ENCODE assay signal across 10 cellular contexts in the genomic region with DNA sequence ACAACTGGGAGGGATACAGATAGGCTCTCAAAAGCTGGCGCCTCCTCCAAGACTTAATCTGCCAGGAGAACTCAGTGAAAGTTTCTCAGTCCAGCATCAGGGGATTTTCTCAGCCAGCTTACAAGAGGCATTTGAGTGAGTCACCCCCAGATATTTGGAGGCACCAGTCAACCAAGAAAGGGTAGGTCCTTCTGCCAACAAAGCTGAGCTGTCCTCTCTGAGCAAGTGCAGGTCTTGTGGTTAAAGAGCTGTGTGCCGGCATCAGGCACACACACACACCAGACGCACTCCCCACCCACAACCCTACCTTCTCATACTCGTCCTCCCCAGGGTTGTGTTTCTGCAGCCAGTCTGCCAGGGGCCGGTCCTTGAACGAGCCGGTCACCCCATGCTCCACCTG. TPM values are rescaled to one million over a fixed set of nuclear protein-coding genes. Genes with fewer than 3 reads are reported as not detected.
DNase-seq lines count a peak whose midpoint lies in the region; FAIRE-seq and TF ChIP-seq lines count a peak whose summit lies in the region.
"Had no signal": no experiment of that assay in that cellular context is flagged by ENCODE, and none has a peak within 500 bp of the region (broad histone marks: within the 10 kb centered on the region; RNA-seq: fewer than 3 reads in every experiment).

No MANE protein-coding gene starts in this region.

- no peaks in the 10 kb centered on the region for H3K27me3 Mint-ChIP-seq in activated naive CD4-positive, alpha-beta T cell treated with anti-CD3 and anti-CD28 coated beads for 36 hours (ENCODE audit: low read depth)
- H3K27me3 Mint-ChIP-seq in activated naive CD4-positive, alpha-beta T cell treated with anti-CD3 and anti-CD28 coated beads, Interleukin-2, amount 10 ng/mL, durations not matched to agents 7 days and 5 days: no peaks in the 10 kb centered on the region
- H3K27me3 Mint-ChIP-seq in activated T-helper 1 cell treated with anti-CD3 and anti-CD28 coated beads, Interleukin-12 subunit alpha, Interleukin-12 subunit beta, Interleukin-2, Interleukin-4 antibody, amounts not matched to agents 30 ng/mL and 10 ng/mL and 1 ng/mL, durations not matched to agents 14 hours and 24 hours and 36 hours (ENCODE audit: insufficient read depth): no peaks in the 10 kb centered on the region
- H3K27me3 Mint-ChIP-seq in Caco-2 (ENCODE audit: insufficient read depth, unreplicated experiment) (no peaks in the 10 kb centered on the region), H9 (ENCODE audit: low read depth) (no peaks in the 10 kb centered on the region)

- H3K9me3 ChIP-seq in thymus (ENCODE audit: control insufficient read depth) (no peaks in the 10 kb centered on the region), Caco-2 (no peaks in the 10 kb centered on the region), H9 (ENCODE audit: control insufficient read depth, low read depth, low read length) (no peaks in the 10 kb centered on the region)

- no peak overlapping the region for H4K91ac ChIP-seq in H9 (ENCODE audit: insufficient read length, low read depth, low read length)

- peaks cover 81% of the 10 kb centered on the region for H3K36me3 ChIP-seq in thymus (ENCODE audit: control insufficient read depth, insufficient read depth)
- peaks cover 3% of the 10 kb centered on the region for H3K36me3 ChIP-seq in Caco-2 (ENCODE audit: control insufficient read depth, insufficient read depth, low read length)

- no peak overlapping the region for H4K5ac ChIP-seq in H9 (ENCODE audit: insufficient read length, low read depth, low read length)

- H3K14ac ChIP-seq in H9 (ENCODE audit: insufficient read depth, low read length): no peak overlapping the region; the same call in 1 of the 2 replicates

- no peak overlapping the region for H4K8ac ChIP-seq in H9 (replicated peaks; ENCODE audit: insufficient read length, low read depth, low read length)

- peaks cover 2% of the 10 kb centered on the region for H4K20me1 ChIP-seq in H9 (ENCODE audit: control insufficient read depth, insufficient read depth, insufficient read length)

- H2BK5ac ChIP-seq in H9 (ENCODE audit: insufficient read length, low read length): no peak overlapping the region

- peaks cover 42% of the 10 kb centered on the region for H3K36me3 Mint-ChIP-seq in activated naive CD4-positive, alpha-beta T cell treated with anti-CD3 and anti-CD28 coated beads for 36 hours (ENCODE audit: low read depth)
- peaks cover 56% of the 10 kb centered on the region for H3K36me3 Mint-ChIP-seq in activated naive CD4-positive, alpha-beta T cell treated with anti-CD3 and anti-CD28 coated beads, Interleukin-2, amount 10 ng/mL, durations not matched to agents 7 days and 5 days
- H3K36me3 Mint-ChIP-seq in activated T-helper 1 cell treated with anti-CD3 and anti-CD28 coated beads, Interleukin-12 subunit alpha, Interleukin-12 subunit beta, Interleukin-2, Interleukin-4 antibody, amounts not matched to agents 30 ng/mL and 10 ng/mL and 1 ng/mL, durations not matched to agents 14 hours and 24 hours and 36 hours (ENCODE audit: low read depth): peaks cover 51% of the 10 kb centered on the region
- peaks cover 37% of the 10 kb centered on the region for H3K36me3 Mint-ChIP-seq in Caco-2 (ENCODE audit: insufficient read depth, unreplicated experiment)
- H3K36me3 Mint-ChIP-seq in H9 (ENCODE audit: insufficient read depth in 1 of 3, low read depth in 3 of 3): peaks cover 8 to 30% (median 24%) of the 10 kb centered on the region in 3 experiments; a peak in 5 of 7 replicates

- H3K4me1 ChIP-seq in thymus (ENCODE audit: control insufficient read depth, insufficient read depth, low read length) (no peaks in the 10 kb centered on the region), Caco-2 (no peaks in the 10 kb centered on the region), H9 (ENCODE audit: insufficient read depth, low read length) (no peaks in the 10 kb centered on the region)

- no peak overlapping the region for H2BK120ac ChIP-seq in H9 (ENCODE audit: low read depth, low read length, poor library complexity, severe bottlenecking)

- WGBS in thymus: 95% methylated on average over 7 of the region's 7 CpGs
- no CpG with 5 or more reads among the region's 7 CpGs for WGBS in H9 (ENCODE audit: extremely low coverage, insufficient read length, low lambda C conversion rate)

- H3K27ac Mint-ChIP-seq in activated naive CD4-positive, alpha-beta T cell treated with anti-CD3 and anti-CD28 coated beads for 36 hours: peak overlapping the region; percentile 84
- H3K27ac Mint-ChIP-seq in activated naive CD4-positive, alpha-beta T cell treated with anti-CD3 and anti-CD28 coated beads, Interleukin-2, amount 10 ng/mL, durations not matched to agents 7 days and 5 days: no peak overlapping the region
- peak overlapping the region; percentile 21 for H3K27ac Mint-ChIP-seq in activated T-helper 1 cell treated with anti-CD3 and anti-CD28 coated beads, Interleukin-12 subunit alpha, Interleukin-12 subunit beta, Interleukin-2, Interleukin-4 antibody, amounts not matched to agents 30 ng/mL and 10 ng/mL and 1 ng/mL, durations not matched to agents 14 hours and 24 hours and 36 hours
- H3K27ac Mint-ChIP-seq in Caco-2 (ENCODE audit: unreplicated experiment): no peak overlapping the region
- H3K27ac Mint-ChIP-seq in H9: no peak overlapping the region

- intact Hi-C loops in activated naive CD4-positive, alpha-beta T cell treated with anti-CD3 and anti-CD28 coated beads for 36 hours (cut with micrococcal nuclease): no loop called here
- intact Hi-C loops in activated T-helper 1 cell treated with anti-CD3 and anti-CD28 coated beads, Interleukin-12 subunit alpha, Interleukin-12 subunit beta, Interleukin-2, Interleukin-4 antibody, amounts not matched to agents 30 ng/mL and 10 ng/mL and 1 ng/mL, durations not matched to agents 14 hours and 24 hours and 36 hours (cut with micrococcal nuclease): no loop called here
- intact Hi-C loops in Caco-2 (cut with micrococcal nuclease; ENCODE audit: unreplicated experiment): no loop called here

- no peak overlapping the region for H3K23ac ChIP-seq in H9 (ENCODE audit: insufficient read length, low read depth, low read length)

- no peaks in the 10 kb centered on the region for H3K23me2 ChIP-seq in H9 (ENCODE audit: insufficient read length, low read depth, low read length, poor library complexity, severe bottlenecking)

- H3K27ac ChIP-seq in thymus (ENCODE audit: low read depth) (peak overlapping the region; percentile 46), H9 (ENCODE audit: insufficient read length, low read depth, low read length) (no peak overlapping the region)

- DNase-seq in activated naive CD4-positive, alpha-beta T cell treated with anti-CD3 and anti-CD28 coated beads for 36 hours: peak; percentile 58
- DNase-seq in activated naive CD4-positive, alpha-beta T cell treated with anti-CD3 and anti-CD28 coated beads, Interleukin-2, amount 10 ng/mL, durations not matched to agents 7 days and 5 days: no peak
- no peak for DNase-seq in activated T-helper 1 cell treated with anti-CD3 and anti-CD28 coated beads, Interleukin-12 subunit alpha, Interleukin-12 subunit beta, Interleukin-2, Interleukin-4 antibody, amounts not matched to agents 30 ng/mL and 10 ng/mL and 1 ng/mL, durations not matched to agents 14 hours and 24 hours and 36 hours (ENCODE audit: low spot score)
- DNase-seq in hepatic stellate cell (ENCODE audit: low spot score) (peak; percentile 93), Caco-2 (no peak), H9 (no peak), GM19239 (ENCODE audit: insufficient read length, low spot score) (no peak)
- DNase-seq: activated CD4-positive, alpha-beta T cell treated with anti-CD3 and anti-CD28 coated beads for 1 hour; NCI-H1694 had no signal

- peaks cover 20% of the 10 kb centered on the region for H3K4me1 Mint-ChIP-seq in activated naive CD4-positive, alpha-beta T cell treated with anti-CD3 and anti-CD28 coated beads for 36 hours (ENCODE audit: low read depth)
- peaks cover under 1% of the 10 kb centered on the region for H3K4me1 Mint-ChIP-seq in activated naive CD4-positive, alpha-beta T cell treated with anti-CD3 and anti-CD28 coated beads, Interleukin-2, amount 10 ng/mL, durations not matched to agents 7 days and 5 days
- peaks cover 7% of the 10 kb centered on the region for H3K4me1 Mint-ChIP-seq in activated T-helper 1 cell treated with anti-CD3 and anti-CD28 coated beads, Interleukin-12 subunit alpha, Interleukin-12 subunit beta, Interleukin-2, Interleukin-4 antibody, amounts not matched to agents 30 ng/mL and 10 ng/mL and 1 ng/mL, durations not matched to agents 14 hours and 24 hours and 36 hours (ENCODE audit: low read depth)
- H3K4me1 Mint-ChIP-seq in Caco-2 (ENCODE audit: low read depth, unreplicated experiment) (no peaks in the 10 kb centered on the region), H9 (no peaks in the 10 kb centered on the region)

- no peak overlapping the region for H2BK15ac ChIP-seq in H9 (ENCODE audit: low read depth, low read length)

- CTCF ChIA-PET in activated naive CD4-positive, alpha-beta T cell treated with anti-CD3 and anti-CD28 coated beads for 36 hours (lab: Charles Lee): interaction anchor here (0.8 to 28.3 kb wide), 7 partner anchors 8 to 369 kb away, joined by 3 to 859 read pairs (median 4); a partner anchor contains a TSS
- CTCF ChIA-PET in activated naive CD4-positive, alpha-beta T cell treated with anti-CD3 and anti-CD28 coated beads, Interleukin-2, amount 10 ng/mL, durations not matched to agents 7 days and 5 days (lab: Charles Lee): interaction anchor here (0.9 to 7.9 kb wide), 5 partner anchors 8 to 368 kb away, joined by 3 to 70 read pairs (median 10); no protein-coding TSS in a partner anchor
- CTCF ChIA-PET in Caco-2 (lab: Charles Lee): no interaction called here

- H3K9me3 Mint-ChIP-seq in activated naive CD4-positive, alpha-beta T cell treated with anti-CD3 and anti-CD28 coated beads for 36 hours: no peaks in the 10 kb centered on the region
- no peaks in the 10 kb centered on the region for H3K9me3 Mint-ChIP-seq in activated naive CD4-positive, alpha-beta T cell treated with anti-CD3 and anti-CD28 coated beads, Interleukin-2, amount 10 ng/mL, durations not matched to agents 7 days and 5 days
- no peaks in the 10 kb centered on the region for H3K9me3 Mint-ChIP-seq in activated T-helper 1 cell treated with anti-CD3 and anti-CD28 coated beads, Interleukin-12 subunit alpha, Interleukin-12 subunit beta, Interleukin-2, Interleukin-4 antibody, amounts not matched to agents 30 ng/mL and 10 ng/mL and 1 ng/mL, durations not matched to agents 14 hours and 24 hours and 36 hours
- H3K9me3 Mint-ChIP-seq in Caco-2 (ENCODE audit: unreplicated experiment): no peaks in the 10 kb centered on the region
- H3K9me3 Mint-ChIP-seq in H9: no peaks in the 10 kb centered on the region

- TF ChIP-seq CTCF in Caco-2 (IDR thresholded peaks at IDR 0.05; ENCODE audit: insufficient read depth in 1 of 2, low read depth in 1 of 2, low read length in 1 of 2, severe bottlenecking in 1 of 2, unreplicated experiment in 1 of 2) (no peak), H9 (conservative IDR thresholded peaks at IDR 0.05) (no peak)

- H3K79me2 ChIP-seq in H9 (ENCODE audit: insufficient read depth, low read length): no peaks in the 10 kb centered on the region

- H3K4me2 ChIP-seq in H9 (ENCODE audit: insufficient read depth, insufficient read length, low read length): no peak overlapping the region

- no peak overlapping the region for H2AK5ac ChIP-seq in H9 (ENCODE audit: insufficient read length, low read length)

- no peak overlapping the region for H3K18ac ChIP-seq in H9 (ENCODE audit: insufficient read length, low read depth, low read length)

- H2AFZ ChIP-seq in H9 (ENCODE audit: low read length): no peak overlapping the region

- no peak overlapping the region for H3K56ac ChIP-seq in H9 (ENCODE audit: insufficient read length, low read depth, low read length)

- H2BK20ac ChIP-seq in H9 (ENCODE audit: low read depth, low read length, poor library complexity, severe bottlenecking): no peak overlapping the region

- POLR2A ChIA-PET in Caco-2 (lab: Charles Lee): no interaction called here

- no peaks in the 10 kb centered on the region for H3K79me1 ChIP-seq in H9 (ENCODE audit: insufficient read depth, low read depth, low read length, poor library complexity, severe bottlenecking)

- no peak overlapping the region for H2BK12ac ChIP-seq in H9 (ENCODE audit: insufficient read length, low read depth, low read length)

- no peak overlapping the region for H3T11ph ChIP-seq in H9 (ENCODE audit: low read length)

- H3K27me3 ChIP-seq in thymus (ENCODE audit: control insufficient read depth, insufficient read depth): no peaks in the 10 kb centered on the region
- H3K27me3 ChIP-seq in Caco-2 (replicated peaks; ENCODE audit: control insufficient read depth, insufficient read depth, low read length): no peaks in the 10 kb centered on the region
- no peaks in the 10 kb centered on the region for H3K27me3 ChIP-seq in H9 (ENCODE audit: insufficient read depth, low read length)

- no peak overlapping the region for H3K4ac ChIP-seq in H9 (ENCODE audit: low read depth, low read length)

- H3K9ac ChIP-seq in H9 (ENCODE audit: extremely low read depth, insufficient read length, low read length): no peak overlapping the region

- H3K4me3 Mint-ChIP-seq in activated naive CD4-positive, alpha-beta T cell treated with anti-CD3 and anti-CD28 coated beads for 36 hours: no peak overlapping the region
- H3K4me3 Mint-ChIP-seq in activated naive CD4-positive, alpha-beta T cell treated with anti-CD3 and anti-CD28 coated beads, Interleukin-2, amount 10 ng/mL, durations not matched to agents 7 days and 5 days: no peak overlapping the region
- no peak overlapping the region for H3K4me3 Mint-ChIP-seq in activated T-helper 1 cell treated with anti-CD3 and anti-CD28 coated beads, Interleukin-12 subunit alpha, Interleukin-12 subunit beta, Interleukin-2, Interleukin-4 antibody, amounts not matched to agents 30 ng/mL and 10 ng/mL and 1 ng/mL, durations not matched to agents 14 hours and 24 hours and 36 hours
- H3K4me3 Mint-ChIP-seq in Caco-2 (ENCODE audit: unreplicated experiment) (no peak overlapping the region), H9 (no peak overlapping the region)

- H3K4me3 ChIP-seq in thymus (ENCODE audit: low read length) (no peak overlapping the region), Caco-2 (ENCODE audit: low read depth, low read length) (no peak overlapping the region)

- no peak for FAIRE-seq in GM19239 (lab: Jason Lieb, UNC)

- no TSS peak for BruUV-seq in Caco-2 (replicated peaks; lab: Mats Ljungman, UMichigan)

RNA-seq across cellular contexts. Expression of a gene that starts 27.0 kb away (rescaled TPM):
- total RNA-seq in activated naive CD4-positive, alpha-beta T cell treated with anti-CD3 and anti-CD28 coated beads for 36 hours: 10 to 100 TPM; 63.7 to 65.6 TPM
- 75.8 and 76.2 TPM in 2 replicates for total RNA-seq in activated T-helper 1 cell treated with anti-CD3 and anti-CD28 coated beads, Interleukin-12 subunit alpha, Interleukin-12 subunit beta, Interleukin-2, Interleukin-4 antibody, amounts not matched to agents 30 ng/mL and 10 ng/mL and 1 ng/mL, durations not matched to agents 14 hours and 24 hours and 36 hours
- 26.2 TPM for polyA plus RNA-seq in thymus
- total RNA-seq in Caco-2 (2022) (46.3 and 48.4 TPM in 2 replicates), H9 (2021) (44.6 and 45.9 TPM in 2 replicates)

RNA-seq across cellular contexts. Expression of a gene that starts 56.0 kb away (rescaled TPM):
- total RNA-seq in activated naive CD4-positive, alpha-beta T cell treated with anti-CD3 and anti-CD28 coated beads for 36 hours: 10 to 100 TPM; 61.0 to 65.4 TPM
- 21.8 and 24.1 TPM in 2 replicates for total RNA-seq in activated T-helper 1 cell treated with anti-CD3 and anti-CD28 coated beads, Interleukin-12 subunit alpha, Interleukin-12 subunit beta, Interleukin-2, Interleukin-4 antibody, amounts not matched to agents 30 ng/mL and 10 ng/mL and 1 ng/mL, durations not matched to agents 14 hours and 24 hours and 36 hours
- polyA plus RNA-seq in thymus: 12.6 TPM
- total RNA-seq in Caco-2 (2022) (24.7 and 28.5 TPM in 2 replicates), H9 (2021) (13.1 and 13.2 TPM in 2 replicates)

Comparison
In these comparisons a context has a peak if more than half of its experiments do, and no peak if none do; other contexts are left out.
1. DNase-seq: peak in activated naive CD4-positive, alpha-beta T cell treated with anti-CD3 and anti-CD28 coated beads for 36 hours (single experiment) and hepatic stellate cell (single experiment); none in activated naive CD4-positive, alpha-beta T cell treated with anti-CD3 and anti-CD28 coated beads, Interleukin-2, amount 10 ng/mL, durations not matched to agents 7 days and 5 days (single experiment), activated T-helper 1 cell treated with anti-CD3 and anti-CD28 coated beads, Interleukin-12 subunit alpha, Interleukin-12 subunit beta, Interleukin-2, Interleukin-4 antibody, amounts not matched to agents 30 ng/mL and 10 ng/mL and 1 ng/mL, durations not matched to agents 14 hours and 24 hours and 36 hours (single experiment), Caco-2 (0 of 2), H9 (single experiment) and GM19239 (single experiment).
2. H3K27ac Mint-ChIP-seq: peak in activated naive CD4-positive, alpha-beta T cell treated with anti-CD3 and anti-CD28 coated beads for 36 hours (single experiment) and activated T-helper 1 cell treated with anti-CD3 and anti-CD28 coated beads, Interleukin-12 subunit alpha, Interleukin-12 subunit beta, Interleukin-2, Interleukin-4 antibody, amounts not matched to agents 30 ng/mL and 10 ng/mL and 1 ng/mL, durations not matched to agents 14 hours and 24 hours and 36 hours (single experiment); none in activated naive CD4-positive, alpha-beta T cell treated with anti-CD3 and anti-CD28 coated beads, Interleukin-2, amount 10 ng/mL, durations not matched to agents 7 days and 5 days (single experiment), Caco-2 (single experiment) and H9 (0 of 3).